14 cellular contexts compared by ENCODE assay signal in genomic region chr2:46002507-46002883, GRCh38.
DNase-seq lines count a peak whose midpoint lies in the region; ATAC-seq and TF ChIP-seq lines count a peak whose summit lies in the region.
"Had no signal": no experiment of that assay in that cellular context is flagged by ENCODE, and none has a peak within 500 bp of the region (broad histone marks: within the 10 kb centered on the region; RNA-seq: fewer than 3 reads in every experiment).

No MANE protein-coding gene starts in this region.

- H3K4me3 ChIP-seq in fibroblast of villous mesenchyme (ENCODE audit: low read depth, low read length): no peak overlapping the region
- H3K4me3 ChIP-seq: dorsolateral prefrontal cortex had no signal

- peaks cover 39% of the 10 kb centered on the region for H3K4me1 Mint-ChIP-seq in nephron
- H3K4me1 Mint-ChIP-seq in nephron progenitor cell: peaks cover 4% of the 10 kb centered on the region
- H3K4me1 Mint-ChIP-seq: CD4-positive, CD25-positive, alpha-beta regulatory T cell had no signal

- no peak for ATAC-seq in GM19035 (IDR thresholded peaks at IDR 0.05; ENCODE audit: unreplicated experiment)
- ATAC-seq: stimulated activated naive CD8-positive, alpha-beta T cell treated with anti-CD3 and anti-CD28 coated beads, Interleukin-15, Interleukin-2, amounts not matched to agents 100 U/mL and 50 U/mL, for 24 hours had no signal

- H3K9me3 Mint-ChIP-seq in nephron: peaks cover 3% of the 10 kb centered on the region
- peaks cover 5% of the 10 kb centered on the region for H3K9me3 Mint-ChIP-seq in nephron progenitor cell
- H3K9me3 Mint-ChIP-seq: CD4-positive, CD25-positive, alpha-beta regulatory T cell had no signal

- H3K4me3 Mint-ChIP-seq in nephron: no peak overlapping the region
- H3K4me3 Mint-ChIP-seq in nephron progenitor cell: no peak overlapping the region
- H3K4me3 Mint-ChIP-seq: CD4-positive, CD25-positive, alpha-beta regulatory T cell had no signal

- H3K27ac Mint-ChIP-seq in nephron: peak overlapping the region; percentile 92 to 95 (median 94)
- no peak overlapping the region for H3K27ac Mint-ChIP-seq in nephron progenitor cell
- H3K27ac Mint-ChIP-seq: CD4-positive, CD25-positive, alpha-beta regulatory T cell had no signal

- DNase-seq in AG20443 (ENCODE audit: low spot score): peak; percentile 49
- DNase-seq in NCI-H510A (lab: John Stamatoyannopoulos, UW): peak; percentile 33
- peak; percentile 54 for DNase-seq in fibroblast of villous mesenchyme (ENCODE audit: low read depth)
- no peak for DNase-seq in nephron progenitor cell
- no peak for DNase-seq in activated T-cell treated with anti-CD3 and anti-CD28 coated beads for 4 hours
- DNase-seq in COR-L47 (lab: John Stamatoyannopoulos, UW): no peak
- DNase-seq: activated CD4-positive, alpha-beta T cell treated with anti-CD3 and anti-CD28 coated beads for 48 hours; CD4-positive, CD25-positive, alpha-beta regulatory T cell; dorsolateral prefrontal cortex; NCI-H69; stimulated activated CD4-positive, alpha-beta T cell treated with anti-CD3 and anti-CD28 coated beads, Interleukin-1b, Interleukin-23, amount 100 ng/mL, for 48 hours; stimulated activated naive CD8-positive, alpha-beta T cell treated with anti-CD3 and anti-CD28 coated beads, Interleukin-15, Interleukin-2, amounts not matched to agents 100 U/mL and 50 U/mL, for 24 hours had no signal

- TF ChIP-seq CTCF in fibroblast of villous mesenchyme (IDR thresholded peaks at IDR 0.05; ENCODE audit: insufficient read depth, low read depth, low read length) (no peak), nephron (IDR thresholded peaks at IDR 0.05; ENCODE audit: unreplicated experiment in 3 of 3) (no peak), nephron progenitor cell (IDR thresholded peaks at IDR 0.05) (no peak)

- no peaks in the 10 kb centered on the region for H3K27me3 Mint-ChIP-seq in nephron (ENCODE audit: low read depth)
- H3K27me3 Mint-ChIP-seq in nephron progenitor cell (ENCODE audit: low read depth, poor library complexity): peaks cover 12% of the 10 kb centered on the region

- H3K36me3 Mint-ChIP-seq in nephron (ENCODE audit: low read depth) (peaks cover 10% of the 10 kb centered on the region), nephron progenitor cell (ENCODE audit: low read depth) (no peaks in the 10 kb centered on the region)

Comparison
In these comparisons a context has a peak if more than half of its experiments do, and no peak if none do; other contexts are left out.
1. DNase-seq: peak in AG20443 (single experiment), NCI-H510A (single experiment) and fibroblast of villous mesenchyme (single experiment); none in nephron progenitor cell (single experiment), activated T-cell treated with anti-CD3 and anti-CD28 coated beads for 4 hours (single experiment) and COR-L47 (single experiment).